ENCODE assay signal across 19 cellular contexts in genomic region chr19:28443361-28443760, GRCh38.
"Had no signal": no experiment of that assay in that cellular context is flagged by ENCODE, and none has a peak within 500 bp of the region (broad histone marks: within the 10 kb centered on the region; RNA-seq: fewer than 3 reads in every experiment).

No MANE protein-coding gene starts in this region.

- ATAC-seq: activated naive CD4-positive, alpha-beta T cell treated with anti-CD3 and anti-CD28 coated beads, Interleukin-2, amount 50 U/mL, for 72 hours; activated T-helper 17 cell treated with anti-CD3 and anti-CD28 coated beads, Interleukin-2, amount 50 U/mL, for 72 hours; foreskin keratinocyte; natural killer cell treated with Interleukin-12 subunit alpha and Interleukin-12 subunit beta and Interleukin-15 and Interleukin-18, amount 100 ng/mL, for 72 hours; right lobe of liver; stimulated activated memory B cell treated with anti-CD40 and anti-IgM and Interleukin-4, amounts not matched to agents 10 μg/mL and 1 μg/mL and 100 μg/mL, for 72 hours had no signal

- H3K4me1 Mint-ChIP-seq: activated T-helper 17 cell treated with anti-CD3 and anti-CD28 coated beads, Interleukin-2, amount 50 U/mL, for 72 hours; stimulated activated memory B cell treated with anti-CD40 and anti-IgM and Interleukin-4, amounts not matched to agents 10 μg/mL and 1 μg/mL and 100 μg/mL, for 72 hours had no signal

- H3K27ac ChIP-seq: breast epithelium, foreskin keratinocyte, left ventricle myocardium inferior, right lobe of liver, skin epidermis, testis, upper lobe of left lung had no signal

- H3K36me3 Mint-ChIP-seq: natural killer cell treated with Interleukin-12 subunit alpha and Interleukin-12 subunit beta and Interleukin-15 and Interleukin-18, amount 100 ng/mL, for 72 hours; stimulated activated memory B cell treated with anti-CD40 and anti-IgM and Interleukin-4, amounts not matched to agents 10 μg/mL and 1 μg/mL and 100 μg/mL, for 72 hours had no signal

- H3K9me3 Mint-ChIP-seq: activated naive CD4-positive, alpha-beta T cell treated with anti-CD3 and anti-CD28 coated beads, Interleukin-2, amount 50 U/mL, for 72 hours; natural killer cell treated with Interleukin-12 subunit alpha and Interleukin-12 subunit beta and Interleukin-15 and Interleukin-18, amount 100 ng/mL, for 72 hours had no signal

- H3K9me3 ChIP-seq: breast epithelium, left ventricle myocardium inferior, right lobe of liver, testis, upper lobe of left lung had no signal

- H3K4me1 ChIP-seq: breast epithelium, foreskin keratinocyte, left ventricle myocardium inferior, right lobe of liver, testis, upper lobe of left lung had no signal

- H3K4me3 ChIP-seq: breast epithelium, left ventricle myocardium inferior, right lobe of liver, skin epidermis, testis, upper lobe of left lung had no signal

- H3K27me3 ChIP-seq: breast epithelium, foreskin keratinocyte, right lobe of liver, testis, upper lobe of left lung had no signal

- H3K27me3 Mint-ChIP-seq: activated T-helper 17 cell treated with anti-CD3 and anti-CD28 coated beads, Interleukin-2, amount 50 U/mL, for 72 hours; natural killer cell treated with Interleukin-12 subunit alpha and Interleukin-12 subunit beta and Interleukin-15 and Interleukin-18, amount 100 ng/mL, for 72 hours; stimulated activated memory B cell treated with anti-CD40 and anti-IgM and Interleukin-4, amounts not matched to agents 10 μg/mL and 1 μg/mL and 100 μg/mL, for 72 hours had no signal

- H3K4me3 Mint-ChIP-seq: activated T-helper 17 cell treated with anti-CD3 and anti-CD28 coated beads, Interleukin-2, amount 50 U/mL, for 72 hours; natural killer cell treated with Interleukin-12 subunit alpha and Interleukin-12 subunit beta and Interleukin-15 and Interleukin-18, amount 100 ng/mL, for 72 hours; stimulated activated memory B cell treated with anti-CD40 and anti-IgM and Interleukin-4, amounts not matched to agents 10 μg/mL and 1 μg/mL and 100 μg/mL, for 72 hours had no signal

- DNase-seq: activated T-cell treated with anti-CD3 and anti-CD28 coated beads, Interleukin-2, amount 50 U/mL, for 1 hour; aorta; effector CD4-positive, alpha-beta T cell; erythroblast; foreskin keratinocyte; left ventricle myocardium inferior; midbrain; nucleus accumbens; right lobe of liver; stimulated activated CD4-positive, alpha-beta T cell treated with anti-CD3 and anti-CD28 coated beads, Interleukin-2, amount 100 ng/mL, for 24 hours; T-helper 9 cell; testis; upper lobe of left lung had no signal

- H3K36me3 ChIP-seq: breast epithelium, left ventricle myocardium inferior, right lobe of liver, upper lobe of left lung had no signal

- H3K27ac Mint-ChIP-seq: activated naive CD4-positive, alpha-beta T cell treated with anti-CD3 and anti-CD28 coated beads, Interleukin-2, amount 50 U/mL, for 72 hours; activated T-helper 17 cell treated with anti-CD3 and anti-CD28 coated beads, Interleukin-2, amount 50 U/mL, for 72 hours; natural killer cell treated with Interleukin-12 subunit alpha and Interleukin-12 subunit beta and Interleukin-15 and Interleukin-18, amount 100 ng/mL, for 72 hours; stimulated activated memory B cell treated with anti-CD40 and anti-IgM and Interleukin-4, amounts not matched to agents 10 μg/mL and 1 μg/mL and 100 μg/mL, for 72 hours had no signal
